9 cellular contexts compared by ENCODE assay signal in genomic region chr15:45642203-45642932, GRCh38. TPM values are rescaled to one million over a fixed set of nuclear protein-coding genes. Genes with fewer than 3 reads are reported as not detected.
A peak's percentile ranks its signal among the peaks of the same experiment; 100 is the strongest.
DNase-seq lines count a peak whose midpoint lies in the region; ATAC-seq and TF ChIP-seq lines count a peak whose summit lies in the region.
"Had no signal": no experiment of that assay in that cellular context is flagged by ENCODE, and none has a peak within 500 bp of the region (broad histone marks: within the 10 kb centered on the region; RNA-seq: fewer than 3 reads in every experiment).

No MANE protein-coding gene starts in this region.

- no peak overlapping the region for H2AFZ ChIP-seq in HCT116 (ENCODE audit: low read depth, low read length, poor library complexity, severe bottlenecking)

- H3K36me3 Mint-ChIP-seq in activated CD4-positive, alpha-beta memory T cell treated with anti-CD3 and anti-CD28 coated beads, Interleukin-2, amount 10 ng/mL, durations not matched to agents 7 days and 5 days (ENCODE audit: low read depth): peaks cover 74% of the 10 kb centered on the region
- H3K36me3 Mint-ChIP-seq in stimulated activated memory B cell treated with anti-CD40 and anti-IgM and Interleukin-4, amounts not matched to agents 10 μg/mL and 1 μg/mL and 100 μg/mL, for 72 hours: peaks cover 21% of the 10 kb centered on the region

- 69 to 72% methylated on average over 7 of the region's 7 CpGs for WGBS in heart right ventricle, 2 donors

- no peaks in the 10 kb centered on the region for H3K9me2 ChIP-seq in HCT116 (ENCODE audit: insufficient read depth)

- RAD21 ChIA-PET in HCT116 (lab: Charles Lee; ENCODE audit: low non-redundant PET in 1 of 2, low total read pairs in 2 of 2, uncharacterized antibody in 2 of 2, unreplicated experiment in 2 of 2): no interaction called here

- peak overlapping the region; percentile 19 for H3K27ac Mint-ChIP-seq in activated CD4-positive, alpha-beta memory T cell treated with anti-CD3 and anti-CD28 coated beads, Interleukin-2, amount 10 ng/mL, durations not matched to agents 7 days and 5 days
- H3K27ac Mint-ChIP-seq in stimulated activated memory B cell treated with anti-CD40 and anti-IgM and Interleukin-4, amounts not matched to agents 10 μg/mL and 1 μg/mL and 100 μg/mL, for 72 hours: peak overlapping the region; percentile 4

- H3K4me1 ChIP-seq in HCT116 (ENCODE audit: control insufficient read depth in 1 of 2, insufficient read depth in 2 of 2, low read length in 2 of 2) (peaks cover 0 to 26% of the 10 kb centered on the region in 2 experiments; a peak in 2 of 4 replicates), heart right ventricle (peaks cover 0 to 95% (median 50%) of the 10 kb centered on the region in 9 donors)

- TF ChIP-seq CTCF in HCT116 (IDR thresholded peaks at IDR 0.05 in 2 of 3, conservative IDR thresholded peaks at IDR 0.05 in 1 of 3; ENCODE audit: borderline replicate concordance in 1 of 3, insufficient read depth in 1 of 3, low read depth in 2 of 3, low read length in 2 of 3) (no peak), heart right ventricle (IDR thresholded peaks at IDR 0.05) (no peak)

- H3K4me3 Mint-ChIP-seq in activated CD4-positive, alpha-beta memory T cell treated with anti-CD3 and anti-CD28 coated beads, Interleukin-2, amount 10 ng/mL, durations not matched to agents 7 days and 5 days: no peak overlapping the region
- H3K4me3 Mint-ChIP-seq in stimulated activated memory B cell treated with anti-CD40 and anti-IgM and Interleukin-4, amounts not matched to agents 10 μg/mL and 1 μg/mL and 100 μg/mL, for 72 hours: no peak overlapping the region

- no peak for TF ChIP-seq RAD21 in HCT116 (IDR thresholded peaks at IDR 0.05; ENCODE audit: low read depth)

- H3K4me3 ChIP-seq in HCT116 (replicated peaks in 1 of 2; ENCODE audit: low read depth in 1 of 2, low read length in 2 of 2) (no peak overlapping the region), heart right ventricle (no peak overlapping the region)

- intact Hi-C loops in HCT116 (cut with micrococcal nuclease) (no loop called here), heart right ventricle (cut with DNase I) (no loop called here)

- H3K79me2 ChIP-seq in HCT116 (ENCODE audit: insufficient read depth, low read length): no peaks in the 10 kb centered on the region

- H3K9me3 ChIP-seq in HCT116 (ENCODE audit: control insufficient read depth in 1 of 2, insufficient read depth in 1 of 2, low read depth in 1 of 2, low read length in 2 of 2) (no peaks in the 10 kb centered on the region), heart right ventricle (no peaks in the 10 kb centered on the region)

- H3K27ac ChIP-seq in HCT116 (ENCODE audit: low read depth, low read length) (no peak overlapping the region), heart right ventricle (peak overlapping the region in 6 of 10 donors; percentile 1 to 95 (median 30))

- 0 out of 2 replicates have a peak overlapping the region, but pooled peaks have one; percentile 7 for H3K4me2 ChIP-seq in HCT116 (ENCODE audit: low read length)

- no peak overlapping the region for H3K9ac ChIP-seq in HCT116 (ENCODE audit: low read length)

- CTCF ChIA-PET in HCT116 (lab: Charles Lee): no interaction called here
- CTCF ChIA-PET in activated CD4-positive, alpha-beta memory T cell treated with anti-CD3 and anti-CD28 coated beads, Interleukin-2, amount 10 ng/mL, durations not matched to agents 7 days and 5 days (lab: Charles Lee): interaction anchor here (1.3 kb wide), 1 partner anchor 63 kb away, joined by 3 read pairs; no protein-coding TSS in a partner anchor

- DNase-seq in HCT116 (ENCODE audit: low read depth, low spot score) (no peak), heart right ventricle (no peak), RKO (ENCODE audit: low spot score) (no peak), T-helper 9 cell (no peak)
- DNase-seq in activated CD4-positive, alpha-beta memory T cell treated with anti-CD3 and anti-CD28 coated beads, Interleukin-2, amount 10 ng/mL, durations not matched to agents 7 days and 5 days: no peak
- DNase-seq: effector memory CD4-positive, alpha-beta T cell had no signal

- no peak for ATAC-seq in HCT116
- ATAC-seq in heart right ventricle: peak in 6 of 8 donors; percentile 23 to 59 (median 27)
- ATAC-seq in stimulated activated memory B cell treated with anti-CD40 and anti-IgM and Interleukin-4, amounts not matched to agents 10 μg/mL and 1 μg/mL and 100 μg/mL, for 72 hours: no peak
- no peak for ATAC-seq in GM19395 (IDR thresholded peaks at IDR 0.05; ENCODE audit: unreplicated experiment)
- ATAC-seq in HG03175 (IDR thresholded peaks at IDR 0.05; ENCODE audit: unreplicated experiment): no peak

- H3K4me1 Mint-ChIP-seq in activated CD4-positive, alpha-beta memory T cell treated with anti-CD3 and anti-CD28 coated beads, Interleukin-2, amount 10 ng/mL, durations not matched to agents 7 days and 5 days: peaks cover 88% of the 10 kb centered on the region
- H3K4me1 Mint-ChIP-seq in stimulated activated memory B cell treated with anti-CD40 and anti-IgM and Interleukin-4, amounts not matched to agents 10 μg/mL and 1 μg/mL and 100 μg/mL, for 72 hours: peaks cover 46% of the 10 kb centered on the region

- no peaks in the 10 kb centered on the region for H4K20me1 ChIP-seq in HCT116 (ENCODE audit: insufficient read depth)

- no peaks in the 10 kb centered on the region for H3K27me3 Mint-ChIP-seq in activated CD4-positive, alpha-beta memory T cell treated with anti-CD3 and anti-CD28 coated beads, Interleukin-2, amount 10 ng/mL, durations not matched to agents 7 days and 5 days
- no peaks in the 10 kb centered on the region for H3K27me3 Mint-ChIP-seq in stimulated activated memory B cell treated with anti-CD40 and anti-IgM and Interleukin-4, amounts not matched to agents 10 μg/mL and 1 μg/mL and 100 μg/mL, for 72 hours

- no peaks in the 10 kb centered on the region for H3K9me3 Mint-ChIP-seq in activated CD4-positive, alpha-beta memory T cell treated with anti-CD3 and anti-CD28 coated beads, Interleukin-2, amount 10 ng/mL, durations not matched to agents 7 days and 5 days
- no peaks in the 10 kb centered on the region for H3K9me3 Mint-ChIP-seq in stimulated activated memory B cell treated with anti-CD40 and anti-IgM and Interleukin-4, amounts not matched to agents 10 μg/mL and 1 μg/mL and 100 μg/mL, for 72 hours

- H3K36me3 ChIP-seq in HCT116 (ENCODE audit: control insufficient read depth in 1 of 2, insufficient read depth in 2 of 2, low read length in 2 of 2) (no peaks in the 10 kb centered on the region), heart right ventricle (no peaks in the 10 kb centered on the region)

- no peaks in the 10 kb centered on the region for H3K27me3 ChIP-seq in HCT116 (ENCODE audit: insufficient read depth, low read length)
- no peaks in the 10 kb centered on the region for H3K27me3 ChIP-seq in heart right ventricle

- BruUV-seq in HCT116 (replicated peaks; lab: Mats Ljungman, UMichigan): no TSS peak

- POLR2A ChIA-PET in HCT116 (lab: Charles Lee): no interaction called here
- POLR2A ChIA-PET in activated CD4-positive, alpha-beta memory T cell treated with anti-CD3 and anti-CD28 coated beads, Interleukin-2, amount 10 ng/mL, durations not matched to agents 7 days and 5 days (lab: Charles Lee): interaction anchor here (1.0 kb wide), 2 partner anchors 54 to 56 kb away, joined by 3 read pairs; no protein-coding TSS in a partner anchor

- no peak for TF ChIP-seq POLR2A in HCT116 (IDR thresholded peaks at IDR 0.05; ENCODE audit: borderline replicate concordance, extremely low read depth, insufficient read depth, insufficient read length)

TF ChIP-seq in HCT116, 20 proteins besides CTCF, POLR2A, EP300 and RAD21 (continues in another document):
- TF ChIP-seq POLR2AphosphoS5 (IDR thresholded peaks at IDR 0.05; ENCODE audit: low read depth, low read length) (no peak), TCF7L2 (IDR thresholded peaks at IDR 0.05; ENCODE audit: borderline replicate concordance, extremely low read depth, insufficient read depth, insufficient read length) (no peak), REST (IDR thresholded peaks at IDR 0.05; ENCODE audit: low read depth) (no peak), FOSL1 (IDR thresholded peaks at IDR 0.05; ENCODE audit: low read depth) (no peak), SIN3A (IDR thresholded peaks at IDR 0.05; ENCODE audit: low read depth) (no peak)

RNA-seq across cellular contexts. Expression of gene SQOR, which starts 7.5 kb away (rescaled TPM):
- total RNA-seq in HCT116 (2021; ENCODE audit: unreplicated experiment) (17.6 TPM), heart right ventricle (10 to 100 TPM; 13.9 to 41.8 (median 17.5) TPM)
- 17.7 and 20.7 TPM in 2 replicates for polyA plus RNA-seq in HCT116 (2012)
- 100 to 1,000 TPM; 139 to 142 TPM for total RNA-seq in activated CD4-positive, alpha-beta memory T cell treated with anti-CD3 and anti-CD28 coated beads, Interleukin-2, amount 10 ng/mL, durations not matched to agents 7 days and 5 days
- 10 to 100 TPM; 10.3 to 12.7 TPM for polyA plus RNA-seq in heart right ventricle

RNA-seq across cellular contexts. Expression of gene BLOC1S6, which starts 55.2 kb away (rescaled TPM):
- total RNA-seq in HCT116 (2021; ENCODE audit: unreplicated experiment) (40.7 TPM), heart right ventricle (10 to 100 TPM; 24.8 to 33.9 (median 28.5) TPM)
- 19.4 and 21.9 TPM in 2 replicates for polyA plus RNA-seq in HCT116 (2012)
- total RNA-seq in activated CD4-positive, alpha-beta memory T cell treated with anti-CD3 and anti-CD28 coated beads, Interleukin-2, amount 10 ng/mL, durations not matched to agents 7 days and 5 days: 10 to 100 TPM; 39.3 to 43.1 TPM
- polyA plus RNA-seq in heart right ventricle: 10 to 100 TPM in 1 of 2 donors, 1 to 10 TPM in 1; 8.6 to 11.0 TPM

Comparison
In these comparisons a context has a peak if more than half of its experiments do, and no peak if none do; other contexts are left out.
1. ATAC-seq: peak in heart right ventricle (6 of 8); none in HCT116 (single experiment), stimulated activated memory B cell treated with anti-CD40 and anti-IgM and Interleukin-4, amounts not matched to agents 10 μg/mL and 1 μg/mL and 100 μg/mL, for 72 hours (single experiment), GM19395 (single experiment) and HG03175 (single experiment).